ENCODE assay signal across 9 cellular contexts in the genomic region with DNA sequence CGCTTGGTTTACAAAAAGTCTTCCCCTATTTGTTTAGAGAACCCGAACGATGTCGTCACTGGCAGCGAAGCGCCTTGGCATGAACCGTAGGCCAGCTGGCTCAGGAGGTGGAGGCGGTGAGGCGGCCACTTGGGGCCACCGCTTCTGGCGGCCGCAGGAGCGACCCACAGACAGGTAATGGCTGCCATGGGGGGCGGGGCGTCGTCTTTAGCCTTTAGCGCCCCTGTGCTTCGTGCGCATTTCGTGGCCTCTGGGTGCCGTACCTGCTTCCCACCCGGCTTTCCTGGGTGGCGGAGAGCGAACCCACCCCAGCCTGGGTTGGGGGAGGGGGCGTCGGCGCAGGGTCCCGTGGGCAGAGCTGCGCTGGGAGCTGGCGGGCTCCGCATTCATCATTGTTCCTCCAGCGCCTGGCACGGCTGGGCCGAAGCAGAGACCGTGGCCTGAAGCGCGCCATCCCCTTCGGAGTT. TPM values are rescaled to one million over a fixed set of nuclear protein-coding genes. Genes with fewer than 3 reads are reported as not detected.
DNase-seq lines count a peak whose midpoint lies in the region; ATAC-seq and TF ChIP-seq lines count a peak whose summit lies in the region.
"Had no signal": no experiment of that assay in that cellular context is flagged by ENCODE, and none has a peak within 500 bp of the region (broad histone marks: within the 10 kb centered on the region; RNA-seq: fewer than 3 reads in every experiment).

No MANE protein-coding gene starts in this region.

- no peak for ATAC-seq in HG02852 (IDR thresholded peaks at IDR 0.05; ENCODE audit: unreplicated experiment)
- no peak for ATAC-seq in HG03097 (IDR thresholded peaks at IDR 0.05; ENCODE audit: low FRiP score, unreplicated experiment)

- H3K27ac ChIP-seq in coronary artery (peak overlapping the region in 1 of 2 donors; percentile 31), liver (ENCODE audit: low read depth in 1 of 2, low read length in 2 of 2) (peak overlapping the region; percentile 55 to 72)
- H3K27ac ChIP-seq: epithelial cell of prostate had no signal

- under 1% methylated on average over 37 of the region's 38 CpGs for WGBS in liver

- H3K4me1 Mint-ChIP-seq in activated CD4-positive, alpha-beta T cell treated with anti-CD3 and anti-CD28 coated beads, Interleukin-2, amount 10 ng/mL, durations not matched to agents 7 days and 5 days: peaks cover 19% of the 10 kb centered on the region

- H3K4me3 Mint-ChIP-seq in activated CD4-positive, alpha-beta T cell treated with anti-CD3 and anti-CD28 coated beads, Interleukin-2, amount 10 ng/mL, durations not matched to agents 7 days and 5 days: peak overlapping the region; percentile 76

- no peaks in the 10 kb centered on the region for H3K9me3 Mint-ChIP-seq in activated CD4-positive, alpha-beta T cell treated with anti-CD3 and anti-CD28 coated beads, Interleukin-2, amount 10 ng/mL, durations not matched to agents 7 days and 5 days

- peaks cover 16% of the 10 kb centered on the region for H3K27me3 Mint-ChIP-seq in activated CD4-positive, alpha-beta T cell treated with anti-CD3 and anti-CD28 coated beads, Interleukin-2, amount 10 ng/mL, durations not matched to agents 7 days and 5 days

- peaks cover 3 to 16% (median 5%) of the 10 kb centered on the region in 4 donors for H3K4me1 ChIP-seq in liver (ENCODE audit: control insufficient read depth in 4 of 4, insufficient read depth in 4 of 4, low read length in 3 of 4)

- H3K27me3 ChIP-seq in GM06990 (replicated peaks; ENCODE audit: control insufficient read depth, insufficient read depth, low read length) (no peaks in the 10 kb centered on the region; the same call in none of the 2 replicates), liver (ENCODE audit: control insufficient read depth in 4 of 4, insufficient read depth in 4 of 4, low read length in 3 of 4) (no peaks in the 10 kb centered on the region)

- DNase-seq in GM06990 (ENCODE audit: extremely low read depth, insufficient read length) (peak; percentile 30), NCI-H2107 (lab: John Stamatoyannopoulos, UW) (peak; percentile 18), coronary artery (ENCODE audit: low spot score) (no peak)
- DNase-seq in activated CD4-positive, alpha-beta T cell treated with anti-CD3 and anti-CD28 coated beads, Interleukin-2, amount 10 ng/mL, durations not matched to agents 7 days and 5 days: peak; percentile 56
- peak; percentile 66 for DNase-seq in stimulated activated CD4-positive, alpha-beta T cell treated with anti-CD3 and anti-CD28 coated beads, Interleukin-4, amount 100 ng/mL, for 1 hour

- no peak for TF ChIP-seq RAD21 in liver (IDR thresholded peaks at IDR 0.05)

- peak overlapping the region; percentile 55 for H3K27ac Mint-ChIP-seq in activated CD4-positive, alpha-beta T cell treated with anti-CD3 and anti-CD28 coated beads, Interleukin-2, amount 10 ng/mL, durations not matched to agents 7 days and 5 days

- no peaks in the 10 kb centered on the region for H3K9me3 ChIP-seq in liver (ENCODE audit: control insufficient read depth in 4 of 4, low read length in 3 of 4)

- H3K4me3 ChIP-seq in GM06990 (replicated peaks; ENCODE audit: low read depth, low read length) (peak overlapping the region; percentile 63), coronary artery (peak overlapping the region; percentile 79), liver (ENCODE audit: low read depth in 1 of 3, low read length in 3 of 3) (peak overlapping the region; percentile 49 to 75 (median 70))

- POLR2A ChIA-PET in activated CD4-positive, alpha-beta T cell treated with anti-CD3 and anti-CD28 coated beads, Interleukin-2, amount 10 ng/mL, durations not matched to agents 7 days and 5 days (lab: Charles Lee): interaction anchor here (0.5 to 0.6 kb wide), 2 partner anchors 11 to 527 kb away, joined by 6 to 7 read pairs; no protein-coding TSS in a partner anchor

- H3K9ac ChIP-seq in liver (ENCODE audit: low read depth in 1 of 2, low read length in 2 of 2): peak overlapping the region; percentile 47 to 72

- no peaks in the 10 kb centered on the region for H3K36me3 Mint-ChIP-seq in activated CD4-positive, alpha-beta T cell treated with anti-CD3 and anti-CD28 coated beads, Interleukin-2, amount 10 ng/mL, durations not matched to agents 7 days and 5 days (ENCODE audit: low read depth)

- no peak for TF ChIP-seq CTCF in GM06990 (IDR thresholded peaks at IDR 0.05; ENCODE audit: insufficient read depth, low read length, poor library complexity, severe bottlenecking)
- TF ChIP-seq CTCF in coronary artery (IDR thresholded peaks at IDR 0.05): no peak
- no peak for TF ChIP-seq CTCF in liver (IDR thresholded peaks at IDR 0.05; ENCODE audit: low read depth, low read length, missing input control)

- no peaks in the 10 kb centered on the region for H3K36me3 ChIP-seq in GM06990 (ENCODE audit: control insufficient read depth, insufficient read depth, low read length)
- no peaks in the 10 kb centered on the region for H3K36me3 ChIP-seq in liver (ENCODE audit: control insufficient read depth in 4 of 4, insufficient read depth in 3 of 4, low read depth in 1 of 4, low read length in 3 of 4)

- CTCF ChIA-PET in activated CD4-positive, alpha-beta T cell treated with anti-CD3 and anti-CD28 coated beads, Interleukin-2, amount 10 ng/mL, durations not matched to agents 7 days and 5 days (lab: Charles Lee): interaction anchor here (1.0 to 1.4 kb wide), 2 partner anchors 9 to 16 kb away, joined by 3 read pairs; no protein-coding TSS in a partner anchor

TF ChIP-seq in liver, 16 proteins besides CTCF, POLR2A, EP300 and RAD21:
- TF ChIP-seq YY1 (IDR thresholded peaks at IDR 0.05): peak; percentile 88
- TF ChIP-seq HNF4G (IDR thresholded peaks at IDR 0.05): no peak
- TF ChIP-seq FOXA2 (IDR thresholded peaks at IDR 0.05): no peak
- TF ChIP-seq RXRA (IDR thresholded peaks at IDR 0.05): peak in 1 of 2 donors; percentile 7
- TF ChIP-seq, protein P1, sequence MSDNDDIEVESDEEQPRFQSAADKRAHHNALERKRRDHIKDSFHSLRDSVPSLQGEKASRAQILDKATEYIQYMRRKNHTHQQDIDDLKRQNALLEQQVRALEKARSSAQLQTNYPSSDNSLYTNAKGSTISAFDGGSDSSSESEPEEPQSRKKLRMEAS (IDR thresholded peaks at IDR 0.05): no peak

RNA-seq across cellular contexts. Expression of a gene that starts 0.5 kb away (rescaled TPM):
- total RNA-seq in activated CD4-positive, alpha-beta T cell treated with anti-CD3 and anti-CD28 coated beads, Interleukin-2, amount 10 ng/mL, durations not matched to agents 7 days and 5 days: 1 to 10 TPM; 1.1 TPM
- 100 to 1,000 TPM in 1 of 2 donors, 1 to 10 TPM in 1; 1.2 to 192 TPM for total RNA-seq in liver
- under 1 TPM; 0.43 to 0.54 TPM for polyA plus RNA-seq in liver

RNA-seq across cellular contexts. Expression of a gene that starts 26.5 kb away (rescaled TPM):
- 10 to 100 TPM in 1 of 2 experiments, 1 to 10 TPM in 1; 9.8 to 12.2 TPM for total RNA-seq in activated CD4-positive, alpha-beta T cell treated with anti-CD3 and anti-CD28 coated beads, Interleukin-2, amount 10 ng/mL, durations not matched to agents 7 days and 5 days
- 1 to 10 TPM; 1.3 to 2.3 TPM for total RNA-seq in liver
- polyA plus RNA-seq in liver: 1 to 10 TPM; 1.0 to 1.9 TPM

RNA-seq across cellular contexts. Expression of a gene that starts 58.6 kb away (rescaled TPM):
- total RNA-seq in activated CD4-positive, alpha-beta T cell treated with anti-CD3 and anti-CD28 coated beads, Interleukin-2, amount 10 ng/mL, durations not matched to agents 7 days and 5 days: 1 to 10 TPM; 1.8 to 2.5 TPM
- 1 to 10 TPM in 1 of 2 donors, under 1 TPM in 1; 0.19 to 1.2 TPM for total RNA-seq in liver
- polyA plus RNA-seq in liver: under 1 TPM; 0.14 to 0.42 TPM
